8 cellular contexts compared by ENCODE assay signal in the genomic region with DNA sequence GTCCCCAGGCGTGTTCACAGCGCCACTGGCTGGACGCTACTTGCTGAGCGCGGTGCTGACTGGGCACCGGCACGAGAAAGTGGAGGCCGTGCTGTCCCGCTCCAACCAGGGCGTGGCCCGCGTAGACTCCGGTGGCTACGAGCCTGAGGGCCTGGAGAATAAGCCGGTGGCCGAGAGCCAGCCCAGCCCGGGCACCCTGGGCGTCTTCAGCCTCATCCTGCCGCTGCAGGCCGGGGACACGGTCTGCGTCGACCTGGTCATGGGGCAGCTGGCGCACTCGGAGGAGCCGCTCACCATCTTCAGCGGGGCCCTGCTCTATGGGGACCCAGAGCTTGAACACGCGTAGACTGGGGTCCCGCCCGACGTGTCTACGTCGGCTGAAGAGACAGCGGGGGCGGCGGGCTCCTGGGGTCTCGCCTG. TPM values are rescaled to one million over a fixed set of nuclear protein-coding genes. Genes with fewer than 3 reads are reported as not detected.
DNase-seq lines count a peak whose midpoint lies in the region; ATAC-seq and TF ChIP-seq lines count a peak whose summit lies in the region.

No MANE protein-coding gene starts in this region.

- H3K4me1 ChIP-seq in urinary bladder (ENCODE audit: insufficient read depth) (peaks cover 1% of the 10 kb centered on the region), SJCRH30 (peaks cover 37% of the 10 kb centered on the region)

- peaks cover 44% of the 10 kb centered on the region for H3K4me1 Mint-ChIP-seq in nephron

- H3K9me3 Mint-ChIP-seq in nephron: no peaks in the 10 kb centered on the region

- H3K27me3 ChIP-seq in SJCRH30: peaks cover 10% of the 10 kb centered on the region; the same call in 1 of the 2 replicates

- peak overlapping the region; percentile 79 for H3K27ac ChIP-seq in urinary bladder (ENCODE audit: low read depth)
- H3K27ac ChIP-seq in SJCRH30: no peak overlapping the region

- H3K4me3 ChIP-seq in urinary bladder (ENCODE audit: low read depth, low read length) (peak overlapping the region; percentile 60), SJCRH30 (no peak overlapping the region)

- H3K4me3 Mint-ChIP-seq in nephron: peak overlapping the region; percentile 73 to 84 (median 76)

- peaks cover 16% of the 10 kb centered on the region for H3K27me3 Mint-ChIP-seq in nephron (ENCODE audit: low read depth)

- DNase-seq in EH (ENCODE audit: low read depth): peak; percentile 76
- peak; percentile 37 for DNase-seq in NCI-H1105 treated with DMSO at 0.1 percent for 48 hours (lab: John Stamatoyannopoulos, UW)
- DNase-seq in activated T-helper 9 cell treated with anti-CD3 and anti-CD28 coated beads, Interleukin-2, amount 50 U/mL, for 16 hours (ENCODE audit: low read depth): peak; percentile 9
- peak; percentile 45 for DNase-seq in foreskin melanocyte
- no peak for DNase-seq in SJCRH30

- WGBS in urinary bladder: 1% methylated on average over 38 of the region's 38 CpGs

- peak in 1 of 3 experiments; percentile 28 for TF ChIP-seq CTCF in nephron (IDR thresholded peaks at IDR 0.05; ENCODE audit: unreplicated experiment in 3 of 3)

- ATAC-seq in GM21723 (IDR thresholded peaks at IDR 0.05; ENCODE audit: unreplicated experiment): peak; percentile 0

- peaks cover 7% of the 10 kb centered on the region for H3K36me3 Mint-ChIP-seq in nephron (ENCODE audit: low read depth)

- H3K9me3 ChIP-seq in SJCRH30 (replicated peaks): no peaks in the 10 kb centered on the region

- peak overlapping the region; percentile 54 to 82 (median 71) for H3K27ac Mint-ChIP-seq in nephron

- H3K36me3 ChIP-seq in urinary bladder (ENCODE audit: insufficient read depth) (no peaks in the 10 kb centered on the region), SJCRH30 (no peaks in the 10 kb centered on the region)

RNA-seq across cellular contexts. Expression of gene KHK, which starts 0.9 kb away (rescaled TPM):
- 1.7 TPM for total RNA-seq in urinary bladder
- 6.8 TPM for polyA plus RNA-seq in urinary bladder
- 0.30 and 0.63 TPM in 2 replicates for total RNA-seq in SJCRH30 (2014; rRNA removed; shearing (Covaris generic))

RNA-seq across cellular contexts. Expression of gene EMILIN1, which starts 7.3 kb away (rescaled TPM):
- 122 TPM for total RNA-seq in urinary bladder
- polyA plus RNA-seq in urinary bladder: 347 TPM
- total RNA-seq in SJCRH30 (2014; rRNA removed; shearing (Covaris generic)): 80.5 and 87.7 TPM in 2 replicates

RNA-seq across cellular contexts. Expression of gene OST4, which starts 14.2 kb away (rescaled TPM):
- 273 TPM for total RNA-seq in urinary bladder
- 386 TPM for polyA plus RNA-seq in urinary bladder
- total RNA-seq in SJCRH30 (2014; rRNA removed; shearing (Covaris generic)): 349 and 357 TPM in 2 replicates

RNA-seq across cellular contexts. Expression of gene CGREF1, which starts 33.2 kb away (rescaled TPM):
- total RNA-seq in urinary bladder: 4.1 TPM
- 1.0 TPM for polyA plus RNA-seq in urinary bladder
- total RNA-seq in SJCRH30 (2014; rRNA removed; shearing (Covaris generic)): 0.08 TPM in 1 of 2 replicates, not detected in the other

RNA-seq across cellular contexts. Expression of gene AGBL5, which starts 34.2 kb away (rescaled TPM):
- total RNA-seq in urinary bladder: 12.0 TPM
- 31.0 TPM for polyA plus RNA-seq in urinary bladder
- total RNA-seq in SJCRH30 (2014; rRNA removed; shearing (Covaris generic)): 71.4 and 72.4 TPM in 2 replicates

Comparison
In these comparisons a context has a peak if more than half of its experiments do, and no peak if none do; other contexts are left out.
1. DNase-seq: peak in EH (single experiment), NCI-H1105 treated with DMSO at 0.1 percent for 48 hours (single experiment), activated T-helper 9 cell treated with anti-CD3 and anti-CD28 coated beads, Interleukin-2, amount 50 U/mL, for 16 hours (single experiment) and foreskin melanocyte (single experiment); none in SJCRH30 (0 of 2).